In genomic region chr22:44120314-44120704, GRCh38 we compare ENCODE assay signal across 19 cellular contexts.
DNase-seq lines count a peak whose midpoint lies in the region; ATAC-seq, FAIRE-seq and TF ChIP-seq lines count a peak whose summit lies in the region.
"Had no signal": no experiment of that assay in that cellular context is flagged by ENCODE, and none has a peak within 500 bp of the region (broad histone marks: within the 10 kb centered on the region; RNA-seq: fewer than 3 reads in every experiment).

No MANE protein-coding gene starts in this region.

- intact Hi-C loops in posterior vena cava (cut with DNase I): no loop called here

- TF ChIP-seq CTCF in Loucy (conservative IDR thresholded peaks at IDR 0.05; ENCODE audit: low read length) (peak; percentile 29; the same call in 1 of the 2 replicates), endodermal cell (conservative IDR thresholded peaks at IDR 0.05) (peak; percentile 33)

- no peaks in the 10 kb centered on the region for H4K20me1 ChIP-seq in Loucy (ENCODE audit: insufficient read depth, low read length, poor library complexity, severe bottlenecking)

- no peaks in the 10 kb centered on the region for H3K4me1 ChIP-seq in Loucy (ENCODE audit: insufficient read depth, low read length, poor library complexity, severe bottlenecking)
- no peaks in the 10 kb centered on the region for H3K4me1 ChIP-seq in endodermal cell (ENCODE audit: control insufficient read depth, insufficient read depth, low read length)
- H3K4me1 ChIP-seq: SJSA1 had no signal

- no peak overlapping the region for H3K4me3 Mint-ChIP-seq in endodermal cell
- no peak overlapping the region for H3K4me3 Mint-ChIP-seq in activated CD8-positive, alpha-beta memory T cell treated with anti-CD3 and anti-CD28 coated beads, Interleukin-2, amount 10 ng/mL, durations not matched to agents 7 days and 5 days
- H3K4me3 Mint-ChIP-seq: CD8-positive, alpha-beta memory T cell had no signal

- peak; percentile 75 for DNase-seq in H7
- DNase-seq in endodermal cell: no peak
- peak; percentile 29 for DNase-seq in posterior vena cava (ENCODE audit: low spot score)
- DNase-seq in frontal cortex (ENCODE audit: low spot score in 2 of 2): no peak
- DNase-seq in globus pallidus (ENCODE audit: low spot score): no peak
- DNase-seq in activated CD8-positive, alpha-beta memory T cell treated with anti-CD3 and anti-CD28 coated beads, Interleukin-2, amount 10 ng/mL, durations not matched to agents 7 days and 5 days: no peak
- DNase-seq in NCI-H2081 treated with DMSO at 0.1 percent for 48 hours (lab: John Stamatoyannopoulos, UW): no peak
- DNase-seq: CD8-positive, alpha-beta memory T cell; Kasumi-1; MM.1S; NCI-H1105; NCI-H1694; NCI-H226; NCI-H524 had no signal

- no peaks in the 10 kb centered on the region for H3K9me2 ChIP-seq in Loucy (replicated peaks; ENCODE audit: low read depth, low read length)

- H3K4me2 ChIP-seq in Loucy (ENCODE audit: low read depth, low read length, poor library complexity, severe bottlenecking): no peak overlapping the region
- H3K4me2 ChIP-seq: BLaER1 treated with 17β-estradiol and CSF1 and Interleukin-3, amounts not matched to agents 10 nM and 100 nM had no signal

- CTCF ChIA-PET in activated CD8-positive, alpha-beta memory T cell treated with anti-CD3 and anti-CD28 coated beads, Interleukin-2, amount 10 ng/mL, durations not matched to agents 7 days and 5 days (lab: Charles Lee): interaction anchor here (1.5 kb wide), 1 partner anchor 701 kb away, joined by 3 read pairs; no protein-coding TSS in a partner anchor

- no peak overlapping the region for H2AFZ ChIP-seq in Loucy (ENCODE audit: low read length)

- no peaks in the 10 kb centered on the region; the same call in 1 of the 2 replicates for H3K36me3 ChIP-seq in H7 (replicated peaks; ENCODE audit: control insufficient read depth, insufficient read depth, low read length)
- H3K36me3 ChIP-seq in Loucy (ENCODE audit: insufficient read depth, low read length): no peaks in the 10 kb centered on the region
- H3K36me3 ChIP-seq in endodermal cell (ENCODE audit: control insufficient read depth, insufficient read depth, low read length): no peaks in the 10 kb centered on the region

- H3K4me1 Mint-ChIP-seq in endodermal cell: no peaks in the 10 kb centered on the region
- H3K4me1 Mint-ChIP-seq in activated CD8-positive, alpha-beta memory T cell treated with anti-CD3 and anti-CD28 coated beads, Interleukin-2, amount 10 ng/mL, durations not matched to agents 7 days and 5 days: no peaks in the 10 kb centered on the region
- H3K4me1 Mint-ChIP-seq: CD8-positive, alpha-beta memory T cell had no signal

- no peaks in the 10 kb centered on the region for H3K27me3 Mint-ChIP-seq in endodermal cell (ENCODE audit: insufficient read depth)
- no peaks in the 10 kb centered on the region for H3K27me3 Mint-ChIP-seq in activated CD8-positive, alpha-beta memory T cell treated with anti-CD3 and anti-CD28 coated beads, Interleukin-2, amount 10 ng/mL, durations not matched to agents 7 days and 5 days
- H3K27me3 Mint-ChIP-seq: CD8-positive, alpha-beta memory T cell had no signal

- H3K27ac Mint-ChIP-seq in endodermal cell: no peak overlapping the region
- no peak overlapping the region for H3K27ac Mint-ChIP-seq in activated CD8-positive, alpha-beta memory T cell treated with anti-CD3 and anti-CD28 coated beads, Interleukin-2, amount 10 ng/mL, durations not matched to agents 7 days and 5 days

- no peak overlapping the region for H3K27ac ChIP-seq in endodermal cell (ENCODE audit: low read depth, low read length)
- H3K27ac ChIP-seq: BLaER1 treated with 17β-estradiol and CSF1 and Interleukin-3, amounts not matched to agents 10 nM and 100 nM; SJSA1 had no signal

- H3K27me3 ChIP-seq in H7 (ENCODE audit: control insufficient read depth, insufficient read depth, low read length) (no peaks in the 10 kb centered on the region), Loucy (ENCODE audit: insufficient read depth, low read length, poor library complexity, severe bottlenecking) (no peaks in the 10 kb centered on the region), endodermal cell (ENCODE audit: control insufficient read depth, insufficient read depth, low read length, poor library complexity, severe bottlenecking) (no peaks in the 10 kb centered on the region)
- H3K27me3 ChIP-seq: BLaER1 treated with 17β-estradiol and CSF1 and Interleukin-3, amounts not matched to agents 10 nM and 100 nM; SJSA1 had no signal

- H3K9me3 ChIP-seq in Loucy (ENCODE audit: insufficient read depth, low read depth, low read length) (no peaks in the 10 kb centered on the region), endodermal cell (ENCODE audit: control insufficient read depth, low read length) (no peaks in the 10 kb centered on the region)
- H3K9me3 ChIP-seq: SJSA1 had no signal

- peaks cover 12% of the 10 kb centered on the region for H3K9me3 Mint-ChIP-seq in endodermal cell
- H3K9me3 Mint-ChIP-seq in activated CD8-positive, alpha-beta memory T cell treated with anti-CD3 and anti-CD28 coated beads, Interleukin-2, amount 10 ng/mL, durations not matched to agents 7 days and 5 days (ENCODE audit: low read depth): peaks cover 2% of the 10 kb centered on the region

- H3K9ac ChIP-seq in Loucy (ENCODE audit: low read depth, low read length, poor library complexity, severe bottlenecking) (no peak overlapping the region), endodermal cell (ENCODE audit: extremely low read depth, low read length, poor library complexity, severe bottlenecking) (no peak overlapping the region)
- H3K9ac ChIP-seq: BLaER1 treated with 17β-estradiol and CSF1 and Interleukin-3, amounts not matched to agents 10 nM and 100 nM had no signal

- H3K4me3 ChIP-seq in H7 (ENCODE audit: insufficient read depth, low read depth, low read length): no peak overlapping the region
- H3K4me3 ChIP-seq in Loucy (ENCODE audit: low read length, poor library complexity, severe bottlenecking): no peak overlapping the region
- H3K4me3 ChIP-seq in endodermal cell (ENCODE audit: low read length): no peak overlapping the region
- H3K4me3 ChIP-seq: BLaER1 treated with 17β-estradiol and CSF1 and Interleukin-3, amounts not matched to agents 10 nM and 100 nM; SJSA1 had no signal

- H3K79me2 ChIP-seq in Loucy (ENCODE audit: insufficient read depth, low read length): no peaks in the 10 kb centered on the region

- ATAC-seq in activated CD8-positive, alpha-beta memory T cell treated with anti-CD3 and anti-CD28 coated beads, Interleukin-2, amount 10 ng/mL, durations not matched to agents 7 days and 5 days: no peak
- ATAC-seq: Panc1 had no signal

- H3F3A ChIP-seq in Loucy (ENCODE audit: low read depth): no peaks in the 10 kb centered on the region

- no peak for FAIRE-seq in frontal cortex (lab: Jason Lieb, UNC)
- FAIRE-seq: H54 had no signal

- WGBS in endodermal cell (ENCODE audit: insufficient coverage in 1 of 2, insufficient read length in 1 of 2), 2 experiments: 83 to 84% methylated on average over 8 of the region's 8 CpGs

- H3K36me3 Mint-ChIP-seq in endodermal cell (ENCODE audit: low read depth): peaks cover 16% of the 10 kb centered on the region
- peaks cover 16% of the 10 kb centered on the region for H3K36me3 Mint-ChIP-seq in activated CD8-positive, alpha-beta memory T cell treated with anti-CD3 and anti-CD28 coated beads, Interleukin-2, amount 10 ng/mL, durations not matched to agents 7 days and 5 days

Comparison
In these comparisons a context has a peak if more than half of its experiments do, and no peak if none do; other contexts are left out.
1. DNase-seq: peak in H7 (single experiment) and posterior vena cava (single experiment); none in endodermal cell (single experiment), frontal cortex (0 of 2), globus pallidus (single experiment), activated CD8-positive, alpha-beta memory T cell treated with anti-CD3 and anti-CD28 coated beads, Interleukin-2, amount 10 ng/mL, durations not matched to agents 7 days and 5 days (single experiment) and NCI-H2081 treated with DMSO at 0.1 percent for 48 hours (single experiment).